ENCODE assay signal across 23 cellular contexts in genomic region chr7:102310414-102310815, GRCh38. TPM values are rescaled to one million over a fixed set of nuclear protein-coding genes. Genes with fewer than 3 reads are reported as not detected.
DNase-seq lines count a peak whose midpoint lies in the region; ATAC-seq and TF ChIP-seq lines count a peak whose summit lies in the region.
"Had no signal": no experiment of that assay in that cellular context is flagged by ENCODE, and none has a peak within 500 bp of the region (broad histone marks: within the 10 kb centered on the region; RNA-seq: fewer than 3 reads in every experiment).

No MANE protein-coding gene starts in this region.

- ATAC-seq in activated B cell treated with CpG ODN at 0.5 μM for 24 hours (ENCODE audit: low read depth) (no peak), GM18873 (IDR thresholded peaks at IDR 0.05; ENCODE audit: low FRiP score, unreplicated experiment) (no peak)
- ATAC-seq in naive thymus-derived CD4-positive, alpha-beta T cell: no peak
- ATAC-seq: activated T-helper 17 cell treated with anti-CD3 and anti-CD28 coated beads, Interleukin-2, amount 50 U/mL, for 72 hours; stimulated activated naive CD8-positive, alpha-beta T cell treated with anti-CD3 and anti-CD28 coated beads, Interleukin-15, amount 100 ng/mL, for 72 hours had no signal

- TF ChIP-seq CTCF in activated B cell treated with CpG ODN at 0.5 μM for 24 hours (IDR thresholded peaks at IDR 0.05) (no peak), mesothelial cell of epicardium (IDR thresholded peaks at IDR 0.05; ENCODE audit: unreplicated experiment) (no peak), progenitor cell of endocrine pancreas (IDR thresholded peaks at IDR 0.05; ENCODE audit: unreplicated experiment) (no peak)

- H3K27ac Mint-ChIP-seq in activated B cell treated with CpG ODN at 0.5 μM for 24 hours (peak overlapping the region; percentile 66), mesothelial cell of epicardium (peak overlapping the region; percentile 12), progenitor cell of endocrine pancreas (no peak overlapping the region)
- H3K27ac Mint-ChIP-seq in naive thymus-derived CD4-positive, alpha-beta T cell: no peak overlapping the region
- H3K27ac Mint-ChIP-seq: activated T-helper 17 cell treated with anti-CD3 and anti-CD28 coated beads, Interleukin-2, amount 50 U/mL, for 72 hours; dendritic cell treated with granulocyte-macrophage colony-stimulating factor and Interleukin-4, amounts not matched to agents 40 ng/mL and 50 ng/mL, for 4 days; stimulated activated naive CD8-positive, alpha-beta T cell treated with anti-CD3 and anti-CD28 coated beads, Interleukin-15, amount 100 ng/mL, for 72 hours had no signal

- no peaks in the 10 kb centered on the region for H3K9me3 Mint-ChIP-seq in activated B cell treated with CpG ODN at 0.5 μM for 24 hours
- no peaks in the 10 kb centered on the region for H3K9me3 Mint-ChIP-seq in mesothelial cell of epicardium
- H3K9me3 Mint-ChIP-seq in naive thymus-derived CD4-positive, alpha-beta T cell: no peaks in the 10 kb centered on the region
- no peaks in the 10 kb centered on the region for H3K9me3 Mint-ChIP-seq in progenitor cell of endocrine pancreas (ENCODE audit: low read depth)
- H3K9me3 Mint-ChIP-seq: activated T-helper 17 cell treated with anti-CD3 and anti-CD28 coated beads, Interleukin-2, amount 50 U/mL, for 72 hours; dendritic cell treated with granulocyte-macrophage colony-stimulating factor and Interleukin-4, amounts not matched to agents 40 ng/mL and 50 ng/mL, for 4 days; stimulated activated naive CD8-positive, alpha-beta T cell treated with anti-CD3 and anti-CD28 coated beads, Interleukin-15, amount 100 ng/mL, for 72 hours had no signal

- POLR2A ChIA-PET in activated B cell treated with CpG ODN at 0.5 μM for 24 hours (lab: Charles Lee): interaction anchor here (4.1 kb wide), 1 partner anchor 23 kb away, joined by 24 read pairs; the partner anchor contains the start of gene SH2B2
- POLR2A ChIA-PET in naive thymus-derived CD4-positive, alpha-beta T cell (lab: Charles Lee): no interaction called here

- H3K36me3 ChIP-seq in naive thymus-derived CD4-positive, alpha-beta T cell (ENCODE audit: control insufficient read depth in 2 of 3, insufficient read depth in 3 of 3, low read length in 3 of 3): no peaks in the 10 kb centered on the region

- H3K27me3 ChIP-seq in naive thymus-derived CD4-positive, alpha-beta T cell (ENCODE audit: control insufficient read depth in 2 of 2, insufficient read depth in 2 of 2, low read length in 2 of 2): no peaks in the 10 kb centered on the region

- H3K4me3 Mint-ChIP-seq in activated B cell treated with CpG ODN at 0.5 μM for 24 hours (no peak overlapping the region), mesothelial cell of epicardium (no peak overlapping the region), progenitor cell of endocrine pancreas (ENCODE audit: low read depth) (no peak overlapping the region)
- no peak overlapping the region for H3K4me3 Mint-ChIP-seq in naive thymus-derived CD4-positive, alpha-beta T cell
- H3K4me3 Mint-ChIP-seq: activated T-helper 17 cell treated with anti-CD3 and anti-CD28 coated beads, Interleukin-2, amount 50 U/mL, for 72 hours; CD14-positive monocyte; dendritic cell treated with granulocyte-macrophage colony-stimulating factor and Interleukin-4, amounts not matched to agents 40 ng/mL and 50 ng/mL, for 4 days; stimulated activated naive CD8-positive, alpha-beta T cell treated with anti-CD3 and anti-CD28 coated beads, Interleukin-15, amount 100 ng/mL, for 72 hours had no signal

- peaks cover 0 to 10% of the 10 kb centered on the region in 2 donors for H3K4me1 ChIP-seq in naive thymus-derived CD4-positive, alpha-beta T cell (ENCODE audit: control insufficient read depth in 2 of 2, insufficient read depth in 2 of 2, low read length in 2 of 2)

- no peak overlapping the region for H3K27ac ChIP-seq in naive thymus-derived CD4-positive, alpha-beta T cell (ENCODE audit: low read depth, low read length)

- H3K36me3 Mint-ChIP-seq in activated B cell treated with CpG ODN at 0.5 μM for 24 hours (ENCODE audit: low read depth): peaks cover 40% of the 10 kb centered on the region
- peaks cover 5% of the 10 kb centered on the region for H3K36me3 Mint-ChIP-seq in mesothelial cell of epicardium
- H3K36me3 Mint-ChIP-seq in naive thymus-derived CD4-positive, alpha-beta T cell: peaks cover 0 to 4% (median 0%) of the 10 kb centered on the region in 5 donors
- H3K36me3 Mint-ChIP-seq in progenitor cell of endocrine pancreas (ENCODE audit: insufficient read depth): peaks cover 4% of the 10 kb centered on the region

- peak; percentile 57 for DNase-seq in Ammon's horn (ENCODE audit: low spot score)
- peak; percentile 92 for DNase-seq in NCI-H1694 (lab: John Stamatoyannopoulos, UW)
- no peak for DNase-seq in activated B cell treated with CpG ODN at 0.5 μM for 24 hours
- no peak for DNase-seq in mesothelial cell of epicardium (ENCODE audit: low spot score in 2 of 2, unreplicated experiment in 2 of 2)
- no peak for DNase-seq in naive thymus-derived CD4-positive, alpha-beta T cell
- no peak for DNase-seq in KG1 (lab: John Stamatoyannopoulos, UW)
- DNase-seq in progenitor cell of endocrine pancreas (ENCODE audit: low spot score, unreplicated experiment): no peak
- DNase-seq: NCI-H1105 treated with DMSO at 0.1 percent for 48 hours; NCI-H774; SK-N-SH; stimulated activated CD4-positive, alpha-beta T cell treated with anti-CD3 and anti-CD28 coated beads, Interleukin-2, amount 100 ng/mL, for 48 hours; stimulated activated naive CD8-positive, alpha-beta T cell treated with anti-CD3 and anti-CD28 coated beads, Interleukin-15, amount 100 ng/mL, for 72 hours; T-helper 9 cell had no signal

- H3K4me3 ChIP-seq in naive thymus-derived CD4-positive, alpha-beta T cell (ENCODE audit: low read length): no peak overlapping the region

- CTCF ChIA-PET in activated B cell treated with CpG ODN at 0.5 μM for 24 hours (lab: Charles Lee): no interaction called here
- CTCF ChIA-PET in naive thymus-derived CD4-positive, alpha-beta T cell (lab: Charles Lee): interaction anchor here (0.6 kb wide), 1 partner anchor 79 kb away, joined by 5 read pairs; no protein-coding TSS in a partner anchor

- H3K4me1 Mint-ChIP-seq in activated B cell treated with CpG ODN at 0.5 μM for 24 hours: peaks cover 64% of the 10 kb centered on the region
- H3K4me1 Mint-ChIP-seq in mesothelial cell of epicardium: no peaks in the 10 kb centered on the region
- peaks cover 0 to 15% (median 0%) of the 10 kb centered on the region in 7 donors for H3K4me1 Mint-ChIP-seq in naive thymus-derived CD4-positive, alpha-beta T cell
- peaks cover 3% of the 10 kb centered on the region for H3K4me1 Mint-ChIP-seq in progenitor cell of endocrine pancreas (ENCODE audit: low read depth)

- intact Hi-C loops in activated B cell treated with CpG ODN at 0.5 μM for 24 hours (cut with micrococcal nuclease): no loop called here
- intact Hi-C loops in naive thymus-derived CD4-positive, alpha-beta T cell (cut with micrococcal nuclease): no loop called here

- H3K9me3 ChIP-seq in naive thymus-derived CD4-positive, alpha-beta T cell (ENCODE audit: control insufficient read depth in 2 of 3, low read length in 3 of 3): no peaks in the 10 kb centered on the region
- H3K9me3 ChIP-seq: SK-N-SH had no signal

- H3K27me3 Mint-ChIP-seq in activated B cell treated with CpG ODN at 0.5 μM for 24 hours (no peaks in the 10 kb centered on the region), mesothelial cell of epicardium (ENCODE audit: low read depth) (no peaks in the 10 kb centered on the region), progenitor cell of endocrine pancreas (no peaks in the 10 kb centered on the region)
- H3K27me3 Mint-ChIP-seq in naive thymus-derived CD4-positive, alpha-beta T cell: no peaks in the 10 kb centered on the region
- H3K27me3 Mint-ChIP-seq: activated T-helper 17 cell treated with anti-CD3 and anti-CD28 coated beads, Interleukin-2, amount 50 U/mL, for 72 hours; dendritic cell treated with granulocyte-macrophage colony-stimulating factor and Interleukin-4, amounts not matched to agents 40 ng/mL and 50 ng/mL, for 4 days; stimulated activated naive CD8-positive, alpha-beta T cell treated with anti-CD3 and anti-CD28 coated beads, Interleukin-15, amount 100 ng/mL, for 72 hours had no signal

RNA-seq across cellular contexts. Expression of gene SH2B2, which starts 23.7 kb away (rescaled TPM):
- total RNA-seq in activated B cell treated with CpG ODN at 0.5 μM for 24 hours (28.2 and 32.1 TPM in 2 replicates), mesothelial cell of epicardium (7.9 to 8.2 TPM (median 8.2 TPM) in 3 replicates), progenitor cell of endocrine pancreas (11.2 and 11.5 TPM in 2 replicates)
- 10 to 100 TPM in 1 of 5 experiments, 1 to 10 TPM in 3, under 1 TPM in 1; 0.87 to 10.9 (median 2.0) TPM for total RNA-seq in naive thymus-derived CD4-positive, alpha-beta T cell
- under 1 TPM; 0.25 to 0.58 TPM for polyA plus RNA-seq in naive thymus-derived CD4-positive, alpha-beta T cell

RNA-seq across cellular contexts. Expression of gene SPDYE6, which starts 45.8 kb away (rescaled TPM):
- total RNA-seq in activated B cell treated with CpG ODN at 0.5 μM for 24 hours: not detected in 2 replicates
- total RNA-seq in mesothelial cell of epicardium: not detected in 3 replicates
- under 1 TPM in 1 of 5 experiments, not detected in 4; 0.51 TPM for total RNA-seq in naive thymus-derived CD4-positive, alpha-beta T cell
- under 1 TPM; 0.14 to 0.25 TPM for polyA plus RNA-seq in naive thymus-derived CD4-positive, alpha-beta T cell
- not detected in 2 replicates for total RNA-seq in progenitor cell of endocrine pancreas
- total RNA-seq: activated T-helper 17 cell treated with anti-CD3 and anti-CD28 coated beads, Interleukin-2, amount 50 U/mL, for 72 hours; fibroblast of villous mesenchyme; kidney epithelial cell; LHCN-M2; lung microvascular endothelial cell; skeletal muscle tissue; ureter had no signal
- polyA plus RNA-seq: SK-N-SH had no signal

Comparison
In these comparisons a context has a peak if more than half of its experiments do, and no peak if none do; other contexts are left out.
1. DNase-seq: peak in Ammon's horn (single experiment) and NCI-H1694 (single experiment); none in activated B cell treated with CpG ODN at 0.5 μM for 24 hours (single experiment), mesothelial cell of epicardium (0 of 2), naive thymus-derived CD4-positive, alpha-beta T cell (0 of 9), KG1 (single experiment) and progenitor cell of endocrine pancreas (single experiment).
2. H3K27ac Mint-ChIP-seq: peak in activated B cell treated with CpG ODN at 0.5 μM for 24 hours (single experiment) and mesothelial cell of epicardium (single experiment); none in naive thymus-derived CD4-positive, alpha-beta T cell (0 of 9) and progenitor cell of endocrine pancreas (single experiment).